ENCODE assay signal across 23 cellular contexts in the genomic region with DNA sequence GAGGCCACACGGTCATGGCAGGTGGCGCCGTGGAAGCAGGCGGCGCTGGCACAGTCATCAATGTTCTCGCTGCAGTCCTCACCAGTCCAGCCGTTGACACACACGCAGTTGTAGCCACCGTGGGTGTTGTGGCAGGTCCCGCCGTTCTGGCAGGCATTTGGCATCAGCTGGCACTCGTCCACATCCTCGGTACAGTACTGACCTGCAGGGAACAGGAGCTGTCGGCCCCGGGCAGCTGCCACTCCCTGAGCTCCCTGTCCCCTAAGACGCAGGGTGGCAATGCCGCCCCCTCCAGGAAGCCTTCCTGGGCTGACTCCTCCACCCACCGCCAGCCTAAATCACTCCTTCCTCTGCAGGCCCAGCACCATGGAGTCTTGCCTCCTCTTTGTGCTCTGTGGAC. TPM values are rescaled to one million over a fixed set of nuclear protein-coding genes. Genes with fewer than 3 reads are reported as not detected.
DNase-seq lines count a peak whose midpoint lies in the region; ATAC-seq, FAIRE-seq and TF ChIP-seq lines count a peak whose summit lies in the region.
"Had no signal": no experiment of that assay in that cellular context is flagged by ENCODE, and none has a peak within 500 bp of the region (broad histone marks: within the 10 kb centered on the region; RNA-seq: fewer than 3 reads in every experiment).

No MANE protein-coding gene starts in this region.

- FAIRE-seq in K562 (lab: Jason Lieb, UNC) = no peak
- no peak for FAIRE-seq in HepG2 (lab: Jason Lieb, UNC)
- FAIRE-seq: A204.1, D721Med, GM18507, H54, RCC 7860 had no signal

- H3K9ac ChIP-seq in K562 (ENCODE audit: insufficient read depth in 1 of 2, low read depth in 2 of 2, low read length in 2 of 2) (no peak overlapping the region; a peak in 1 of 4 replicates), HepG2 (ENCODE audit: insufficient read depth, low read depth, low read length) (no peak overlapping the region)

- no peaks in the 10 kb centered on the region for H3K9me1 ChIP-seq in K562 (ENCODE audit: control insufficient read depth, insufficient read depth, low read length)

- CTCF ChIA-PET in K562 (lab: Yijun Ruan, JAX; ENCODE audit: low intra/inter-chr PET ratio) = no interaction called here
- CTCF ChIA-PET in HepG2 (lab: Yijun Ruan, JAX; ENCODE audit: low intra/inter-chr PET ratio, low total read pairs) = no interaction called here

- DNase-seq in H7 = peak; percentile 66
- DNase-seq in K562 (ENCODE audit: extremely low read depth in 1 of 4, low spot score in 3 of 4) = no peak
- DNase-seq in HepG2 (ENCODE audit: low spot score) = no peak
- DNase-seq in substantia nigra (lab: John Stamatoyannopoulos, UW) = peak in 1 of 49 donors; percentile 55
- DNase-seq in T-helper 2 cell = no peak
- DNase-seq in SIG-M5 treated with dmso at 0.1 percent for 504 hours (lab: John Stamatoyannopoulos, UW; ENCODE audit: unreplicated experiment) = no peak
- DNase-seq: DMS53, GDM1, HFFc6, NCI-H1105, NCI-H146, NCI-H2029 treated with DMSO at 0.1 percent for 48 hours, NCI-H226, NCI-H510A treated with DMSO at 0.1 percent for 48 hours, NCI-H774, OCI-M1 had no signal

- H3K27me3 ChIP-seq in H7 (ENCODE audit: control insufficient read depth, insufficient read depth, low read length) = no peaks in the 10 kb centered on the region
- no peaks in the 10 kb centered on the region for H3K27me3 ChIP-seq in K562 (ENCODE audit: control insufficient read depth in 2 of 2, insufficient read depth in 2 of 2, low read length in 2 of 2)
- H3K27me3 ChIP-seq in HepG2 (ENCODE audit: control insufficient read depth in 1 of 2, insufficient read depth in 2 of 2, low read length in 2 of 2) = no peaks in the 10 kb centered on the region

- H2AFZ ChIP-seq in K562 (ENCODE audit: low read depth, low read length) (no peak overlapping the region), HepG2 (ENCODE audit: low read length) (no peak overlapping the region)

- H3K4me3 ChIP-seq in H7 (ENCODE audit: insufficient read depth, low read depth, low read length) (no peak overlapping the region), K562 (no peak overlapping the region), HepG2 (replicated peaks in 1 of 3; ENCODE audit: insufficient read depth in 1 of 3, low read depth in 2 of 3, low read length in 3 of 3) (no peak overlapping the region)

- H3K79me2 ChIP-seq in K562 (ENCODE audit: control insufficient read depth, insufficient read depth, low read length) (no peaks in the 10 kb centered on the region), HepG2 (ENCODE audit: insufficient read depth, low read length) (no peaks in the 10 kb centered on the region)

- no peak overlapping the region for H3K27ac ChIP-seq in K562 (ENCODE audit: extremely low read depth, low read depth, low read length)
- H3K27ac ChIP-seq in HepG2 (ENCODE audit: extremely low read length, insufficient read depth, low read length) = no peak overlapping the region
- peak overlapping the region; percentile 74 for H3K27ac ChIP-seq in substantia nigra (ENCODE audit: low read depth, low read length, poor library complexity, severe bottlenecking)

- intact Hi-C loops in K562 (cut with micrococcal nuclease) = no loop called here
- intact Hi-C loops in HepG2 (cut with micrococcal nuclease; ENCODE audit: unreplicated experiment) = no loop called here

- TF ChIP-seq EP300 in K562 (IDR thresholded peaks at IDR 0.05; ENCODE audit: low read length) (no peak), HepG2 (IDR thresholded peaks at IDR 0.05; ENCODE audit: low read depth in 2 of 2, low read length in 2 of 2) (no peak), HepG2 (CRISPR knock-in tag; IDR thresholded peaks at IDR 0.05; ENCODE audit: borderline replicate concordance) (no peak)

- H4K20me1 ChIP-seq in K562 (replicated peaks; ENCODE audit: control insufficient read depth, insufficient read depth, low read length) (no peaks in the 10 kb centered on the region), HepG2 (ENCODE audit: insufficient read depth, low read length) (no peaks in the 10 kb centered on the region)

- peaks cover 0 to 70% of the 10 kb centered on the region in 2 experiments; a peak in 2 of 5 replicates for H3K4me1 ChIP-seq in K562 (replicated peaks in 1 of 2; ENCODE audit: control insufficient read depth in 2 of 2, insufficient read depth in 2 of 2, low read length in 2 of 2)
- peaks cover 38% of the 10 kb centered on the region for H3K4me1 ChIP-seq in HepG2 (ENCODE audit: insufficient read depth, low read length)

- ATAC-seq in K562 (no peak), HepG2 (no peak), HG03139 (IDR thresholded peaks at IDR 0.05; ENCODE audit: unreplicated experiment) (no peak)
- ATAC-seq: Right ventricle myocardium inferior had no signal

- TF ChIP-seq POLR2A in K562 (conservative IDR thresholded peaks at IDR 0.05) = no peak
- TF ChIP-seq POLR2A in HepG2 (IDR thresholded peaks at IDR 0.05; ENCODE audit: insufficient read depth in 1 of 2, low read depth in 2 of 2, low read length in 2 of 2) = no peak

- TF ChIP-seq RAD21 in K562 (CRISPR knock-in tag; conservative IDR thresholded peaks at IDR 0.05 in 1 of 2, IDR thresholded peaks at IDR 0.05 in 1 of 2) (no peak), HepG2 (CRISPR knock-in tag; IDR thresholded peaks at IDR 0.05) (no peak)

- no TSS peak for BruUV-seq in K562 (replicated peaks; lab: Mats Ljungman, UMichigan)
- no TSS peak for BruUV-seq in HepG2 (replicated peaks; lab: Mats Ljungman, UMichigan)

- in situ Hi-C loops in K562 (cut with MboI) (no loop called here), HepG2 (cut with HindIII; ENCODE audit: extremely low pct_ligation_motif_present, low pct_unique_long_range_greater_than_20kb) (no loop called here)

- 97% methylated on average over 11 of the region's 18 CpGs for WGBS in K562 (ENCODE audit: insufficient coverage, low coverage, missing lambda C conversion rate)
- WGBS in HepG2 (ENCODE audit: low lambda C conversion rate) = 100% methylated on average over 2 of the region's 18 CpGs

- H3K4me2 ChIP-seq in K562 (ENCODE audit: insufficient read depth, low read length) (no peak overlapping the region), HepG2 (ENCODE audit: low read depth, low read length) (no peak overlapping the region)

- H3K9me3 ChIP-seq in K562 (replicated peaks; ENCODE audit: control insufficient read depth, insufficient read depth, low read depth, low read length) = no peaks in the 10 kb centered on the region
- H3K9me3 ChIP-seq in HepG2 (ENCODE audit: low read length) = no peaks in the 10 kb centered on the region

- TF ChIP-seq CTCF in K562 (IDR thresholded peaks at IDR 0.05 in 2 of 3, conservative IDR thresholded peaks at IDR 0.05 in 1 of 3; ENCODE audit: insufficient read depth in 2 of 3, low read depth in 1 of 3, low read length in 3 of 3) (no peak), HepG2 (CRISPR knock-in tag; IDR thresholded peaks at IDR 0.05) (no peak)

- POLR2A ChIA-PET in K562 (lab: Yijun Ruan, JAX) = no interaction called here
- POLR2A ChIA-PET in HepG2 (lab: Yijun Ruan, JAX) = interaction anchor here (0.5 kb wide), 1 partner anchor 272 kb away, joined by 3 read pairs; no protein-coding TSS in a partner anchor

- H3K36me3 ChIP-seq in H7 (replicated peaks; ENCODE audit: control insufficient read depth, insufficient read depth, low read length) = peaks cover 13% of the 10 kb centered on the region
- H3K36me3 ChIP-seq in K562 (ENCODE audit: control insufficient read depth, insufficient read depth, low read length) = peaks cover 37% of the 10 kb centered on the region; the same call in 1 of the 3 replicates
- H3K36me3 ChIP-seq in HepG2 (replicated peaks in 1 of 2; ENCODE audit: control insufficient read depth in 1 of 2, insufficient read depth in 2 of 2, low read length in 2 of 2) = no peaks in the 10 kb centered on the region

RNA-seq across cellular contexts. Expression of gene NOTCH1, which starts 27.2 kb away (rescaled TPM):
- total RNA-seq in H7 (2014; rRNA removed; shearing (Covaris generic)) = 32.2 and 33.3 TPM in 2 replicates
- total RNA-seq in K562 (2011; cell fraction: chromatin; rRNA removed; ENCODE audit: low replicate concordance) = 19.9 and 65.7 TPM in 2 replicates
- 52.4 and 65.7 TPM in 2 replicates for total RNA-seq in K562 (2011; cell fraction: nucleolus; rRNA removed)
- 25.2 and 35.0 TPM in 2 replicates for total RNA-seq in K562 (2011; cell fraction: nucleoplasm; rRNA removed)
- total RNA-seq in K562 (2014; rRNA removed) (7.1 and 12.0 TPM in 2 replicates), K562 (2014; rRNA removed; fragmentation: Illumina TruSeq; extraction: Trizol) (0.69 and 0.73 TPM in 2 replicates), K562 (2015; rRNA removed; fragmentation: Illumina TruSeq; extraction: Trizol) (2.3 and 2.8 TPM in 2 replicates), K562 (2021) (26.7 and 31.4 TPM in 2 replicates), HepG2 (2016; rRNA removed; fragmentation: Illumina TruSeq; extraction: Trizol) (0.22 and 0.35 TPM in 2 replicates)
- polyA plus RNA-seq in K562 (2011; rRNA removed) (1.2 and 2.2 TPM in 2 replicates), K562 (2014; fragmentation: Illumina TruSeq; extraction: Trizol) (2.6 and 6.3 TPM in 2 replicates), K562 (2014; fragmentation: Nextera tagmentation; extraction: Ambion mirVana) (under 1 TPM; 0.03 to 0.04 TPM), K562 (2014; rRNA removed) (8.2 and 8.6 TPM in 2 replicates), HepG2 (2011; rRNA removed) (0.09 and 0.12 TPM in 2 replicates)
- 2.9 and 4.9 TPM in 2 replicates for polyA plus RNA-seq in K562 (2011; cell fraction: cytosol; rRNA removed)
- polyA plus RNA-seq in K562 (2011; cell fraction: nucleus; rRNA removed) = 13.3 and 22.9 TPM in 2 replicates
- 10.2 and 14.1 TPM in 2 replicates for polyA plus RNA-seq in K562 (2012)
- polyA minus RNA-seq in K562 (2011; rRNA and poly(A)+ RNA removed) = 2.0 and 2.8 TPM in 2 replicates
- 35.0 and 45.4 TPM in 2 replicates for polyA minus RNA-seq in K562 (2011; cell fraction: cytosol; rRNA and poly(A)+ RNA removed)
- 15.9 and 18.9 TPM in 2 replicates for polyA minus RNA-seq in K562 (2011; cell fraction: nucleus; rRNA and poly(A)+ RNA removed)
- total RNA-seq in HepG2 (2016; cell fraction: cytosol; rRNA removed; fragmentation: Illumina TruSeq; extraction: Trizol; ENCODE audit: low read depth) = 0.18 and 0.20 TPM in 2 replicates
- 0.13 and 0.43 TPM in 2 replicates for total RNA-seq in HepG2 (2016; cell fraction: insoluble cytoplasmic fraction; rRNA removed; fragmentation: Illumina TruSeq; extraction: Trizol)
- total RNA-seq in HepG2 (2016; cell fraction: membrane; rRNA removed; fragmentation: Illumina TruSeq; extraction: Trizol) = 0.17 and 0.28 TPM in 2 replicates
- total RNA-seq in HepG2 (2016; cell fraction: nucleus; rRNA removed; fragmentation: Illumina TruSeq; extraction: Trizol) = 0.69 and 1.3 TPM in 2 replicates
- 0.04 and 0.11 TPM in 2 replicates for polyA plus RNA-seq in HepG2 (2011; cell fraction: cytosol; rRNA removed)
- polyA plus RNA-seq in HepG2 (2011; cell fraction: nucleus; rRNA removed) = 0.90 and 1.1 TPM in 2 replicates
- polyA plus RNA-seq in HepG2 (2012) = 0.09 and 0.31 TPM in 2 replicates
- polyA plus RNA-seq in HepG2 (2016; cell fraction: cytosol; fragmentation: Illumina TruSeq; extraction: Trizol; ENCODE audit: low read depth) = 0.02 TPM in 2 replicates
- polyA plus RNA-seq in HepG2 (2016; cell fraction: insoluble cytoplasmic fraction; fragmentation: Illumina TruSeq; extraction: Trizol; ENCODE audit: low read depth) = 0.15 and 0.22 TPM in 2 replicates
- 0.05 and 0.13 TPM in 2 replicates for polyA plus RNA-seq in HepG2 (2016; cell fraction: membrane; fragmentation: Illumina TruSeq; extraction: Trizol; ENCODE audit: low read depth)
- 1.3 and 1.9 TPM in 2 replicates for polyA plus RNA-seq in HepG2 (2016; cell fraction: nucleus; fragmentation: Illumina TruSeq; extraction: Trizol; ENCODE audit: insufficient read depth, low read depth)
- polyA minus RNA-seq in HepG2 (2011; rRNA and poly(A)+ RNA removed; ENCODE audit: low replicate concordance) = 0.54 and 4.7 TPM in 2 replicates
- polyA minus RNA-seq in HepG2 (2011; cell fraction: cytosol; rRNA and poly(A)+ RNA removed) = 0.44 and 0.99 TPM in 2 replicates
- polyA minus RNA-seq in HepG2 (2011; cell fraction: nucleus; rRNA and poly(A)+ RNA removed) = 0.64 and 0.75 TPM in 2 replicates

RNA-seq across cellular contexts. Expression of gene SEC16A, which starts 35.8 kb away (rescaled TPM):
- 17.7 and 23.2 TPM in 2 replicates for total RNA-seq in H7 (2014; rRNA removed; shearing (Covaris generic))
- total RNA-seq in K562 (2011; cell fraction: chromatin; rRNA removed; ENCODE audit: low replicate concordance) = 131 and 191 TPM in 2 replicates
- 87.9 and 99.6 TPM in 2 replicates for total RNA-seq in K562 (2011; cell fraction: nucleolus; rRNA removed)
- total RNA-seq in K562 (2011; cell fraction: nucleoplasm; rRNA removed) = 87.4 and 93.4 TPM in 2 replicates
- total RNA-seq in K562 (2014; rRNA removed) = 17.1 and 20.1 TPM in 2 replicates
- 9.1 and 9.3 TPM in 2 replicates for total RNA-seq in K562 (2014; rRNA removed; fragmentation: Illumina TruSeq; extraction: Trizol)
- 8.7 and 11.1 TPM in 2 replicates for total RNA-seq in K562 (2015; rRNA removed; fragmentation: Illumina TruSeq; extraction: Trizol)
- total RNA-seq in K562 (2021) = 56.1 and 62.8 TPM in 2 replicates
- 14.0 and 25.1 TPM in 2 replicates for polyA plus RNA-seq in K562 (2011; rRNA removed)
- 14.1 and 19.3 TPM in 2 replicates for polyA plus RNA-seq in K562 (2011; cell fraction: cytosol; rRNA removed)
- polyA plus RNA-seq in K562 (2011; cell fraction: nucleus; rRNA removed) = 83.4 and 92.4 TPM in 2 replicates
- 40.9 and 50.7 TPM in 2 replicates for polyA plus RNA-seq in K562 (2012)
- 44.6 and 47.6 TPM in 2 replicates for polyA plus RNA-seq in K562 (2014; fragmentation: Illumina TruSeq; extraction: Trizol)
- 10 to 100 TPM in 1 of 2 experiments, 1 to 10 TPM in 1; 8.3 to 12.0 TPM for polyA plus RNA-seq in K562 (2014; fragmentation: Nextera tagmentation; extraction: Ambion mirVana)
- 30.9 and 32.2 TPM in 2 replicates for polyA plus RNA-seq in K562 (2014; rRNA removed)
- polyA minus RNA-seq in K562 (2011; rRNA and poly(A)+ RNA removed) = 9.3 and 13.0 TPM in 2 replicates
- 32.1 and 45.6 TPM in 2 replicates for polyA minus RNA-seq in K562 (2011; cell fraction: cytosol; rRNA and poly(A)+ RNA removed)
- polyA minus RNA-seq in K562 (2011; cell fraction: nucleus; rRNA and poly(A)+ RNA removed) = 19.7 and 31.5 TPM in 2 replicates
- total RNA-seq in HepG2 (2016; rRNA removed; fragmentation: Illumina TruSeq; extraction: Trizol) = 15.9 and 27.7 TPM in 2 replicates
- 3.9 TPM in 2 replicates for total RNA-seq in HepG2 (2016; cell fraction: cytosol; rRNA removed; fragmentation: Illumina TruSeq; extraction: Trizol; ENCODE audit: low read depth)
- 15.7 and 21.0 TPM in 2 replicates for total RNA-seq in HepG2 (2016; cell fraction: insoluble cytoplasmic fraction; rRNA removed; fragmentation: Illumina TruSeq; extraction: Trizol)
- total RNA-seq in HepG2 (2016; cell fraction: membrane; rRNA removed; fragmentation: Illumina TruSeq; extraction: Trizol) = 12.2 and 12.3 TPM in 2 replicates
- 25.4 and 28.9 TPM in 2 replicates for total RNA-seq in HepG2 (2016; cell fraction: nucleus; rRNA removed; fragmentation: Illumina TruSeq; extraction: Trizol)
- 17.9 and 18.9 TPM in 2 replicates for polyA plus RNA-seq in HepG2 (2011; rRNA removed)
- polyA plus RNA-seq in HepG2 (2011; cell fraction: cytosol; rRNA removed) = 12.7 and 13.2 TPM in 2 replicates
- 71.0 and 81.7 TPM in 2 replicates for polyA plus RNA-seq in HepG2 (2011; cell fraction: nucleus; rRNA removed)
- 26.1 and 28.5 TPM in 2 replicates for polyA plus RNA-seq in HepG2 (2012)
- 2.6 and 3.4 TPM in 2 replicates for polyA plus RNA-seq in HepG2 (2016; cell fraction: cytosol; fragmentation: Illumina TruSeq; extraction: Trizol; ENCODE audit: low read depth)
- polyA plus RNA-seq in HepG2 (2016; cell fraction: insoluble cytoplasmic fraction; fragmentation: Illumina TruSeq; extraction: Trizol; ENCODE audit: low read depth) = 29.5 and 38.6 TPM in 2 replicates
- 7.1 and 8.4 TPM in 2 replicates for polyA plus RNA-seq in HepG2 (2016; cell fraction: membrane; fragmentation: Illumina TruSeq; extraction: Trizol; ENCODE audit: low read depth)
- polyA plus RNA-seq in HepG2 (2016; cell fraction: nucleus; fragmentation: Illumina TruSeq; extraction: Trizol; ENCODE audit: insufficient read depth, low read depth) = 72.9 and 74.4 TPM in 2 replicates
- 29.0 and 33.5 TPM in 2 replicates for polyA minus RNA-seq in HepG2 (2011; rRNA and poly(A)+ RNA removed; ENCODE audit: low replicate concordance)
- 27.1 and 28.7 TPM in 2 replicates for polyA minus RNA-seq in HepG2 (2011; cell fraction: cytosol; rRNA and poly(A)+ RNA removed)
- polyA minus RNA-seq in HepG2 (2011; cell fraction: nucleus; rRNA and poly(A)+ RNA removed) = 24.8 and 24.9 TPM in 2 replicates
